8 cellular contexts compared by ENCODE assay signal in genomic region chr11:84780689-84781293, GRCh38.
A peak's percentile ranks its signal among the peaks of the same experiment; 100 is the strongest.
DNase-seq lines count a peak whose midpoint lies in the region; ATAC-seq and TF ChIP-seq lines count a peak whose summit lies in the region.

No MANE protein-coding gene starts in this region.

- H3K9me2 ChIP-seq in GM23338 (ENCODE audit: insufficient read depth) (no peaks in the 10 kb centered on the region), OCI-LY7 (ENCODE audit: insufficient read depth, low read length) (no peaks in the 10 kb centered on the region)

- H3K27me3 ChIP-seq in GM23338 (ENCODE audit: insufficient read depth) = no peaks in the 10 kb centered on the region

- intact Hi-C loops in OCI-LY7 (cut with micrococcal nuclease; ENCODE audit: unreplicated experiment) = loop anchor here (5.0 kb wide), 2 partner anchors 387 to 812 kb away; no protein-coding TSS in a partner anchor

- no peaks in the 10 kb centered on the region for H3K4me1 Mint-ChIP-seq in GM23338

- no peak overlapping the region for H3K4me3 ChIP-seq in GM23338
- no peak overlapping the region for H3K4me3 ChIP-seq in OCI-LY7 (ENCODE audit: low read depth, low read length, poor library complexity, severe bottlenecking)
- no peak overlapping the region for H3K4me3 ChIP-seq in fibroblast of pulmonary artery (replicated peaks; ENCODE audit: low read depth, low read length)

- H3K9me3 ChIP-seq in OCI-LY7 (ENCODE audit: low read length) = no peaks in the 10 kb centered on the region

- no peaks in the 10 kb centered on the region for H3K9me3 Mint-ChIP-seq in GM23338

- no peak overlapping the region for H3K27ac Mint-ChIP-seq in GM23338

- DNase-seq in AG20443 (ENCODE audit: low spot score) (peak; percentile 18), GM23338 (ENCODE audit: low spot score) (peak; percentile 63), OCI-LY7 (ENCODE audit: low spot score) (peak; percentile 31), fibroblast of pulmonary artery (ENCODE audit: low read depth) (peak; percentile 21), stromal cell of bone marrow (ENCODE audit: low read depth) (peak; percentile 13), GM19240 (ENCODE audit: insufficient read length, low spot score) (no peak), T-helper 9 cell (no peak)

- H3F3A ChIP-seq in GM23338 (replicated peaks; ENCODE audit: low read depth) = no peaks in the 10 kb centered on the region

- H2AFZ ChIP-seq in GM23338 (no peak overlapping the region), OCI-LY7 (ENCODE audit: low read length) (no peak overlapping the region)

- H3K79me2 ChIP-seq in GM23338 (replicated peaks; ENCODE audit: insufficient read depth) (no peaks in the 10 kb centered on the region), OCI-LY7 (ENCODE audit: insufficient read depth, low read depth, low read length) (no peaks in the 10 kb centered on the region)

- no TSS peak for BruUV-seq in OCI-LY7 (replicated peaks; lab: Mats Ljungman, UMichigan)

- H3K36me3 ChIP-seq in GM23338 (ENCODE audit: insufficient read depth) (no peaks in the 10 kb centered on the region), OCI-LY7 (ENCODE audit: insufficient read depth, low read length) (no peaks in the 10 kb centered on the region)

- H3K27ac ChIP-seq in GM23338 (ENCODE audit: low read depth) = no peak overlapping the region
- no peak overlapping the region for H3K27ac ChIP-seq in OCI-LY7 (ENCODE audit: low read depth, low read length, poor library complexity, severe bottlenecking)

- POLR2A ChIA-PET in OCI-LY7 (lab: Charles Lee) = interaction anchor here (1.0 kb wide), 1 partner anchor 13 kb away, joined by 4 read pairs; no protein-coding TSS in a partner anchor

- H4K20me1 ChIP-seq in GM23338 (replicated peaks; ENCODE audit: insufficient read depth) (no peaks in the 10 kb centered on the region), OCI-LY7 (ENCODE audit: insufficient read depth, low read length) (no peaks in the 10 kb centered on the region)

- H3K4me1 ChIP-seq in GM23338 (ENCODE audit: insufficient read depth) (no peaks in the 10 kb centered on the region), OCI-LY7 (ENCODE audit: insufficient read depth, low read length, poor library complexity, severe bottlenecking) (no peaks in the 10 kb centered on the region)

- no peak for ATAC-seq in GM23338
- ATAC-seq in HG02852 (IDR thresholded peaks at IDR 0.05; ENCODE audit: unreplicated experiment) = no peak

- H3K4me3 Mint-ChIP-seq in GM23338 = no peak overlapping the region

- no peaks in the 10 kb centered on the region for H3K27me3 Mint-ChIP-seq in GM23338 (ENCODE audit: insufficient read depth, low read depth, poor library complexity)

- H3K36me3 Mint-ChIP-seq in GM23338 (ENCODE audit: low read depth) = no peaks in the 10 kb centered on the region

- TF ChIP-seq CTCF in GM23338 (conservative IDR thresholded peaks at IDR 0.05; ENCODE audit: low read depth in 2 of 2) (peak; percentile 65 to 71), OCI-LY7 (conservative IDR thresholded peaks at IDR 0.05; ENCODE audit: low read length) (peak; percentile 77), fibroblast of pulmonary artery (IDR thresholded peaks at IDR 0.05; ENCODE audit: low read length, missing control alignments) (peak; percentile 51)

- CTCF ChIA-PET in OCI-LY7 (lab: Charles Lee; ENCODE audit: unreplicated experiment) = no interaction called here

- no peak overlapping the region for H3K4me2 ChIP-seq in GM23338
- no peak overlapping the region for H3K4me2 ChIP-seq in OCI-LY7 (ENCODE audit: low read length)

TF ChIP-seq in GM23338, 12 proteins besides CTCF, POLR2A, EP300 and RAD21 (continues in another document):
- TF ChIP-seq JUNB (IDR thresholded peaks at IDR 0.05; ENCODE audit: unreplicated experiment) = no peak
- no peak for TF ChIP-seq EZH2 (IDR thresholded peaks at IDR 0.05; ENCODE audit: low read depth, unreplicated experiment)
- no peak for TF ChIP-seq STAT1 (IDR thresholded peaks at IDR 0.05; ENCODE audit: unreplicated experiment)
- no peak for TF ChIP-seq NANOG (IDR thresholded peaks at IDR 0.05; ENCODE audit: borderline replicate concordance)
- no peak for TF ChIP-seq EZH2phosphoT487 (IDR thresholded peaks at IDR 0.05; ENCODE audit: unreplicated experiment)
- no peak for TF ChIP-seq POLR2AphosphoS5 (IDR thresholded peaks at IDR 0.05; ENCODE audit: low read depth)
- no peak for TF ChIP-seq CREB1 (CRISPR knock-in tag; IDR thresholded peaks at IDR 0.05; ENCODE audit: low read depth)
- TF ChIP-seq ZNF331 (CRISPR knock-in tag; IDR thresholded peaks at IDR 0.05; ENCODE audit: low read depth) = no peak
- TF ChIP-seq, protein P1, sequence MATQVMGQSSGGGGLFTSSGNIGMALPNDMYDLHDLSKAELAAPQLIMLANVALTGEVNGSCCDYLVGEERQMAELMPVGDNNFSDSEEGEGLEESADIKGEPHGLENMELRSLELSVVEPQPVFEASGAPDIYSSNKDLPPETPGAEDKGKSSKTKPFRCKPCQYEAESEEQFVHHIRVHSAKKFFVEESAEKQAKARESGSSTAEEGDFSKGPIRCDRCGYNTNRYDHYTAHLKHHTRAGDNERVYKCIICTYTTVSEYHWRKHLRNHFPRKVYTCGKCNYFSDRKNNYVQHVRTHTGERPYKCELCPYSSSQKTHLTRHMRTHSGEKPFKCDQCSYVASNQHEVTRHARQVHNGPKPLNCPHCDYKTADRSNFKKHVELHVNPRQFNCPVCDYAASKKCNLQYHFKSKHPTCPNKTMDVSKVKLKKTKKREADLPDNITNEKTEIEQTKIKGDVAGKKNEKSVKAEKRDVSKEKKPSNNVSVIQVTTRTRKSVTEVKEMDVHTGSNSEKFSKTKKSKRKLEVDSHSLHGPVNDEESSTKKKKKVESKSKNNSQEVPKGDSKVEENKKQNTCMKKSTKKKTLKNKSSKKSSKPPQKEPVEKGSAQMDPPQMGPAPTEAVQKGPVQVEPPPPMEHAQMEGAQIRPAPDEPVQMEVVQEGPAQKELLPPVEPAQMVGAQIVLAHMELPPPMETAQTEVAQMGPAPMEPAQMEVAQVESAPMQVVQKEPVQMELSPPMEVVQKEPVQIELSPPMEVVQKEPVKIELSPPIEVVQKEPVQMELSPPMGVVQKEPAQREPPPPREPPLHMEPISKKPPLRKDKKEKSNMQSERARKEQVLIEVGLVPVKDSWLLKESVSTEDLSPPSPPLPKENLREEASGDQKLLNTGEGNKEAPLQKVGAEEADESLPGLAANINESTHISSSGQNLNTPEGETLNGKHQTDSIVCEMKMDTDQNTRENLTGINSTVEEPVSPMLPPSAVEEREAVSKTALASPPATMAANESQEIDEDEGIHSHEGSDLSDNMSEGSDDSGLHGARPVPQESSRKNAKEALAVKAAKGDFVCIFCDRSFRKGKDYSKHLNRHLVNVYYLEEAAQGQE (IDR thresholded peaks at IDR 0.05; ENCODE audit: unreplicated experiment) = no peak
- TF ChIP-seq, protein P2, sequence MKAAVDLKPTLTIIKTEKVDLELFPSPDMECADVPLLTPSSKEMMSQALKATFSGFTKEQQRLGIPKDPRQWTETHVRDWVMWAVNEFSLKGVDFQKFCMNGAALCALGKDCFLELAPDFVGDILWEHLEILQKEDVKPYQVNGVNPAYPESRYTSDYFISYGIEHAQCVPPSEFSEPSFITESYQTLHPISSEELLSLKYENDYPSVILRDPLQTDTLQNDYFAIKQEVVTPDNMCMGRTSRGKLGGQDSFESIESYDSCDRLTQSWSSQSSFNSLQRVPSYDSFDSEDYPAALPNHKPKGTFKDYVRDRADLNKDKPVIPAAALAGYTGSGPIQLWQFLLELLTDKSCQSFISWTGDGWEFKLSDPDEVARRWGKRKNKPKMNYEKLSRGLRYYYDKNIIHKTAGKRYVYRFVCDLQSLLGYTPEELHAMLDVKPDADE (IDR thresholded peaks at IDR 0.05) = no peak

Comparison
In these comparisons a context has a peak if more than half of its experiments do, and no peak if none do; other contexts are left out.
1. DNase-seq: peak in AG20443 (single experiment), GM23338 (single experiment), OCI-LY7 (single experiment), fibroblast of pulmonary artery (single experiment) and stromal cell of bone marrow (single experiment); none in GM19240 (single experiment) and T-helper 9 cell (single experiment).
2. Peak in every context shown above with its lines, with median percentiles within 50 percentile points of each other: CTCF ChIP-seq.